ENCODE assay signal across 1 cellular context in genomic region chr17:3800362-3801042, GRCh38.
TF ChIP-seq lines count a peak whose summit lies in the region.

No MANE protein-coding gene starts in this region.

TF ChIP-seq in WTC11, 78 proteins besides CTCF, POLR2A, EP300 and RAD21 (continued from another document):
- TF ChIP-seq IRF2 (CRISPR knock-in tag; IDR thresholded peaks at IDR 0.05; ENCODE audit: borderline replicate concordance, low read depth) = no peak
- TF ChIP-seq KAT7 (CRISPR knock-in tag; IDR thresholded peaks at IDR 0.05; ENCODE audit: borderline replicate concordance) = no peak
- no peak for TF ChIP-seq FOXJ3 (CRISPR knock-in tag; IDR thresholded peaks at IDR 0.05; ENCODE audit: borderline replicate concordance)
- no peak for TF ChIP-seq E2F4 (CRISPR knock-in tag; IDR thresholded peaks at IDR 0.05; ENCODE audit: borderline replicate concordance, low read depth)
- no peak for TF ChIP-seq STAT6 (CRISPR knock-in tag; conservative IDR thresholded peaks at IDR 0.05; ENCODE audit: low read depth)
- TF ChIP-seq, protein P1, sequence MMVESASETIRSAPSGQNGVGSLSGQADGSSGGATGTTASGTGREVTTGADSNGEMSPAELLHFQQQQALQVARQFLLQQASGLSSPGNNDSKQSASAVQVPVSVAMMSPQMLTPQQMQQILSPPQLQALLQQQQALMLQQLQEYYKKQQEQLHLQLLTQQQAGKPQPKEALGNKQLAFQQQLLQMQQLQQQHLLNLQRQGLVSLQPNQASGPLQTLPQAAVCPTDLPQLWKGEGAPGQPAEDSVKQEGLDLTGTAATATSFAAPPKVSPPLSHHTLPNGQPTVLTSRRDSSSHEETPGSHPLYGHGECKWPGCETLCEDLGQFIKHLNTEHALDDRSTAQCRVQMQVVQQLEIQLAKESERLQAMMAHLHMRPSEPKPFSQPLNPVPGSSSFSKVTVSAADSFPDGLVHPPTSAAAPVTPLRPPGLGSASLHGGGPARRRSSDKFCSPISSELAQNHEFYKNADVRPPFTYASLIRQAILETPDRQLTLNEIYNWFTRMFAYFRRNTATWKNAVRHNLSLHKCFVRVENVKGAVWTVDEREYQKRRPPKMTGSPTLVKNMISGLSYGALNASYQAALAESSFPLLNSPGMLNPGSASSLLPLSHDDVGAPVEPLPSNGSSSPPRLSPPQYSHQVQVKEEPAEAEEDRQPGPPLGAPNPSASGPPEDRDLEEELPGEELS (CRISPR knock-in tag; IDR thresholded peaks at IDR 0.05) = no peak
- no peak for TF ChIP-seq GTF2I (CRISPR knock-in tag; conservative IDR thresholded peaks at IDR 0.05)
- no peak for TF ChIP-seq ELF4 (CRISPR knock-in tag; IDR thresholded peaks at IDR 0.05; ENCODE audit: low read depth)
- TF ChIP-seq, protein P2, sequence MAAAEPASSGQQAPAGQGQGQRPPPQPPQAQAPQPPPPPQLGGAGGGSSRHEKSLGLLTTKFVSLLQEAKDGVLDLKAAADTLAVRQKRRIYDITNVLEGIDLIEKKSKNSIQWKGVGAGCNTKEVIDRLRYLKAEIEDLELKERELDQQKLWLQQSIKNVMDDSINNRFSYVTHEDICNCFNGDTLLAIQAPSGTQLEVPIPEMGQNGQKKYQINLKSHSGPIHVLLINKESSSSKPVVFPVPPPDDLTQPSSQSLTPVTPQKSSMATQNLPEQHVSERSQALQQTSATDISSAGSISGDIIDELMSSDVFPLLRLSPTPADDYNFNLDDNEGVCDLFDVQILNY (CRISPR knock-in tag; IDR thresholded peaks at IDR 0.05) = no peak
- no peak for TF ChIP-seq SOX15 (CRISPR knock-in tag; IDR thresholded peaks at IDR 0.05)
- TF ChIP-seq PREB (CRISPR knock-in tag; IDR thresholded peaks at IDR 0.05; ENCODE audit: borderline replicate concordance) = no peak
- TF ChIP-seq ZNF396 (CRISPR knock-in tag; IDR thresholded peaks at IDR 0.05; ENCODE audit: borderline replicate concordance) = no peak
